Comparison of ENCODE assay signal across 35 cellular contexts in genomic region chr3:140430494-140430893, GRCh38.
"Had no signal": no experiment of that assay in that cellular context is flagged by ENCODE, and none has a peak within 500 bp of the region (broad histone marks: within the 10 kb centered on the region; RNA-seq: fewer than 3 reads in every experiment).

No MANE protein-coding gene starts in this region.

- H3K27me3 ChIP-seq: adrenal gland, ascending aorta, body of pancreas, brain microvascular endothelial cell, breast epithelium, cardiac muscle cell had no signal

- H3K4me3 ChIP-seq: adrenal gland, ascending aorta, body of pancreas, breast epithelium, cardiac muscle cell had no signal

- DNase-seq: activated effector memory CD4-positive, alpha-beta T cell treated with anti-CD3 and anti-CD28 coated beads, Interleukin-2, amount 50 U/mL, for 16 hours; activated effector memory CD4-positive, alpha-beta T cell treated with Interleukin-2 at 50 U/mL for 16 hours; activated gamma-delta T cell; activated gamma-delta T cell treated with Interleukin-2 at 50 U/mL for 16 hours; activated naive CD4-positive, alpha-beta T cell; activated naive CD4-positive, alpha-beta T cell treated with anti-CD3 and anti-CD28 coated beads for 36 hours; activated naive CD4-positive, alpha-beta T cell treated with anti-CD3 and anti-CD28 coated beads, Interleukin-2, amount 10 ng/mL, durations not matched to agents 7 days and 5 days; activated naive CD4-positive, alpha-beta T cell treated with anti-CD3 and anti-CD28 coated beads, Interleukin-2, amount 50 U/mL, for 16 hours; activated naive CD4-positive, alpha-beta T cell treated with Interleukin-2 at 50 U/mL for 16 hours; activated naive CD8-positive, alpha-beta T cell treated with anti-CD3 and anti-CD28 coated beads for 36 hours; activated naive CD8-positive, alpha-beta T cell treated with anti-CD3 and anti-CD28 coated beads, Interleukin-2, amount 10 ng/mL, durations not matched to agents 7 days and 5 days; activated naive CD8-positive, alpha-beta T cell treated with anti-CD3 and anti-CD28 coated beads, Interleukin-2, amount 50 U/mL, for 24 hours; activated T-cell treated with anti-CD3 and anti-CD28 coated beads for 4 hours; activated T-cell treated with anti-CD3 and anti-CD28 coated beads, Interleukin-2, amount 50 U/mL, for 1 hour; activated T-cell treated with anti-CD3 and anti-CD28 coated beads, Interleukin-2, amount 50 U/mL, for 24 hours; activated T-cell treated with anti-CD3 and anti-CD28 coated beads, Interleukin-2, amount 50 U/mL, for 4 hours; activated T-cell treated with anti-CD3 and anti-CD28 coated beads, Interleukin-2, amount 50 U/mL, for 48 hours; activated T-cell treated with anti-CD3 and anti-CD28 coated beads, Interleukin-2, amount 50 U/mL, for 72 hours; amniotic stem cell; amygdala; anterior cingulate cortex; aorta; body of pancreas; brain microvascular endothelial cell; caudate nucleus; central memory CD4-positive, alpha-beta T cell; cerebellar nuclear complex had no signal

- ATAC-seq: activated naive CD4-positive, alpha-beta T cell treated with anti-CD3 and anti-CD28 coated beads, Interleukin-2, amount 50 U/mL, for 72 hours; activated naive CD8-positive, alpha-beta T cell treated with anti-CD3 and anti-CD28 coated beads, Interleukin-2, amount 50 U/mL, for 24 hours; activated T-cell treated with anti-CD3 and anti-CD28 coated beads, Interleukin-2, amount 50 U/mL, for 4 hours; activated T-cell treated with anti-CD3 and anti-CD28 coated beads, Interleukin-2, amount 50 U/mL, for 72 hours; activated T-helper 17 cell treated with anti-CD3 and anti-CD28 coated beads, Interleukin-2, amount 50 U/mL, for 72 hours; body of pancreas had no signal

- H3K4me1 ChIP-seq: adrenal gland, ascending aorta, body of pancreas, breast epithelium had no signal

- FAIRE-seq: astrocyte, bronchial epithelial cell had no signal

- H3K27ac ChIP-seq: adrenal gland, ascending aorta, body of pancreas, brain microvascular endothelial cell, breast epithelium, cardiac muscle cell had no signal

- H3K36me3 ChIP-seq: adrenal gland, ascending aorta, brain microvascular endothelial cell, breast epithelium, cardiac muscle cell had no signal

- H3K9me3 ChIP-seq: adrenal gland, ascending aorta, body of pancreas, breast epithelium had no signal
